29 cellular contexts compared by ENCODE assay signal in genomic region chr9:137781906-137782585, GRCh38.
"Had no signal": no experiment of that assay in that cellular context is flagged by ENCODE, and none has a peak within 500 bp of the region (broad histone marks: within the 10 kb centered on the region; RNA-seq: fewer than 3 reads in every experiment).

No MANE protein-coding gene starts in this region.

- H3K27ac ChIP-seq: ascending aorta, cardiac muscle cell, coronary artery, dorsolateral prefrontal cortex, hepatocyte, neutrophil, ovary, psoas muscle, vagina had no signal

- ATAC-seq: left colon; mucosa of descending colon; natural killer cell treated with Interleukin-12 subunit alpha and Interleukin-12 subunit beta and Interleukin-15 and Interleukin-18, amount 100 ng/mL, for 72 hours; psoas muscle; stimulated activated naive CD8-positive, alpha-beta T cell treated with anti-CD3 and anti-CD28 coated beads, Interleukin-15, Interleukin-2, amounts not matched to agents 100 U/mL and 50 U/mL, for 24 hours had no signal

- H3K4me1 Mint-ChIP-seq: activated naive CD4-positive, alpha-beta T cell treated with anti-CD3 and anti-CD28 coated beads, Interleukin-2, amount 50 U/mL, for 24 hours had no signal

- FAIRE-seq: frontal cortex, keratinocyte had no signal

- H3K4me2 ChIP-seq: hepatocyte, smooth muscle cell had no signal

- H2AFZ ChIP-seq: hepatocyte had no signal

- H3K27ac Mint-ChIP-seq: activated naive CD4-positive, alpha-beta T cell treated with anti-CD3 and anti-CD28 coated beads, Interleukin-2, amount 50 U/mL, for 24 hours; activated T-helper 1 cell treated with anti-CD3 and anti-CD28 coated beads, Interleukin-12 subunit alpha, Interleukin-12 subunit beta, Interleukin-2, Interleukin-4 antibody, amounts not matched to agents 30 ng/mL and 10 ng/mL and 1 ng/mL, durations not matched to agents 14 hours and 24 hours and 36 hours; type B pancreatic cell had no signal

- H3K9me3 Mint-ChIP-seq: activated naive CD4-positive, alpha-beta T cell treated with anti-CD3 and anti-CD28 coated beads, Interleukin-2, amount 50 U/mL, for 24 hours; activated T-helper 1 cell treated with anti-CD3 and anti-CD28 coated beads, Interleukin-12 subunit alpha, Interleukin-12 subunit beta, Interleukin-2, Interleukin-4 antibody, amounts not matched to agents 30 ng/mL and 10 ng/mL and 1 ng/mL, durations not matched to agents 14 hours and 24 hours and 36 hours; natural killer cell treated with Interleukin-12 subunit alpha and Interleukin-12 subunit beta and Interleukin-15 and Interleukin-18, amount 100 ng/mL, for 72 hours; type B pancreatic cell had no signal

- H3K4me1 ChIP-seq: ascending aorta, psoas muscle, vagina had no signal

- H3K4me3 ChIP-seq: ascending aorta, cardiac muscle cell, coronary artery, dorsolateral prefrontal cortex, hepatocyte, mucosa of descending colon, ovary, psoas muscle, smooth muscle cell, vagina had no signal

- H3K27me3 ChIP-seq: ascending aorta, cardiac muscle cell, dorsolateral prefrontal cortex, hepatocyte, neutrophil, ovary, vagina had no signal

- H3K4me3 Mint-ChIP-seq: activated naive CD4-positive, alpha-beta T cell treated with anti-CD3 and anti-CD28 coated beads, Interleukin-2, amount 50 U/mL, for 24 hours; activated T-helper 1 cell treated with anti-CD3 and anti-CD28 coated beads, Interleukin-12 subunit alpha, Interleukin-12 subunit beta, Interleukin-2, Interleukin-4 antibody, amounts not matched to agents 30 ng/mL and 10 ng/mL and 1 ng/mL, durations not matched to agents 14 hours and 24 hours and 36 hours; brain; natural killer cell treated with Interleukin-12 subunit alpha and Interleukin-12 subunit beta and Interleukin-15 and Interleukin-18, amount 100 ng/mL, for 72 hours; type B pancreatic cell had no signal

- H3K27me3 Mint-ChIP-seq: activated naive CD4-positive, alpha-beta T cell treated with anti-CD3 and anti-CD28 coated beads, Interleukin-2, amount 50 U/mL, for 24 hours; natural killer cell treated with Interleukin-12 subunit alpha and Interleukin-12 subunit beta and Interleukin-15 and Interleukin-18, amount 100 ng/mL, for 72 hours; type B pancreatic cell had no signal

- H3K9me3 ChIP-seq: ascending aorta, mucosa of descending colon, neutrophil, ovary, psoas muscle, vagina had no signal

- DNase-seq: activated CD4-positive, alpha-beta T cell treated with anti-CD3 and anti-CD28 coated beads for 4 hours; activated CD4-positive, alpha-beta T cell treated with anti-CD3 and anti-CD28 coated beads, Interleukin-2, amount 50 U/mL, for 4 hours; activated CD8-positive, alpha-beta memory T cell treated with anti-CD3 and anti-CD28 coated beads for 24 hours; activated gamma-delta T cell treated with Interleukin-2 at 50 U/mL for 16 hours; cerebellar nuclear complex; dorsolateral prefrontal cortex; effector memory CD4-positive, alpha-beta T cell; left colon; mesendoderm; mucosa of descending colon; ovary; psoas muscle; stimulated activated CD4-positive, alpha-beta T cell treated with anti-CD3 and anti-CD28 coated beads, Interleukin-15, amount 100 ng/mL, for 24 hours; stimulated activated CD4-positive, alpha-beta T cell treated with anti-CD3 and anti-CD28 coated beads, Interleukin-2, amount 100 ng/mL, for 24 hours; stimulated activated naive CD8-positive, alpha-beta T cell treated with anti-CD3 and anti-CD28 coated beads, Interleukin-15, Interleukin-2, amounts not matched to agents 100 U/mL and 50 U/mL, for 24 hours had no signal

- H3K36me3 ChIP-seq: ovary had no signal
